25 cellular contexts compared by ENCODE assay signal in genomic region chr19:39416626-39417120, GRCh38. TPM values are rescaled to one million over a fixed set of nuclear protein-coding genes. Genes with fewer than 3 reads are reported as not detected.
DNase-seq lines count a peak whose midpoint lies in the region; ATAC-seq and TF ChIP-seq lines count a peak whose summit lies in the region.
"Had no signal": no experiment of that assay in that cellular context is flagged by ENCODE, and none has a peak within 500 bp of the region (broad histone marks: within the 10 kb centered on the region; RNA-seq: fewer than 3 reads in every experiment).

No MANE protein-coding gene starts in this region.

- no peak overlapping the region for H3K4me2 ChIP-seq in PC-3 (ENCODE audit: low read length)

- peak; percentile 47 for DNase-seq in Right ventricle myocardium inferior (ENCODE audit: missing footprints)
- no peak for DNase-seq in left cardiac atrium
- DNase-seq in MV-4-11 (lab: John Stamatoyannopoulos, UW), result peak; percentile 26
- DNase-seq in esophagus muscularis mucosa (ENCODE audit: extremely low spot score), result no peak
- DNase-seq in sigmoid colon, result no peak
- DNase-seq in mucosa of gallbladder (ENCODE audit: low spot score), result no peak
- DNase-seq in CD8-positive, alpha-beta memory T cell, result no peak
- no peak for DNase-seq in PC-3
- DNase-seq: activated CD4-positive, alpha-beta T cell treated with anti-CD3 and anti-CD28 coated beads for 4 hours; activated naive CD4-positive, alpha-beta T cell; activated T-cell treated with anti-CD3 and anti-CD28 coated beads, Interleukin-2, amount 50 U/mL, for 72 hours; adrenal gland; CD4-positive, CD25-positive, alpha-beta regulatory T cell; effector CD8-positive, alpha-beta T cell; head of caudate nucleus; IMR-90; lower lobe of right lung; NCI-H1105 treated with DMSO at 0.1 percent for 48 hours; NCI-H1930; NCI-H226; nephron progenitor cell; posterior cingulate gyrus; stimulated activated naive CD4-positive, alpha-beta T cell treated with Interleukin-2 at 50 U/mL for 16 hours had no signal

- H3K27me3 Mint-ChIP-seq in CD8-positive, alpha-beta memory T cell, result peaks cover 0 to 5% of the 10 kb centered on the region in 2 donors

- no TSS peak for BruUV-seq in PC-3 (replicated peaks; lab: Mats Ljungman, UMichigan)

- no peaks in the 10 kb centered on the region for H4K20me1 ChIP-seq in PC-3 (ENCODE audit: low read length)

- H3K4me1 ChIP-seq in esophagus muscularis mucosa (peaks cover 18 to 45% (median 40%) of the 10 kb centered on the region in 4 donors), sigmoid colon (peaks cover 0 to 46% (median 35%) of the 10 kb centered on the region in 4 donors), PC-3 (ENCODE audit: insufficient read depth, low read length) (peaks cover 4% of the 10 kb centered on the region; the same call in 1 of the 2 replicates)
- peaks cover 12% of the 10 kb centered on the region for H3K4me1 ChIP-seq in CD8-positive, alpha-beta memory T cell (ENCODE audit: insufficient read depth, low read length)

- H3K79me2 ChIP-seq in PC-3 (ENCODE audit: low read length), result no peaks in the 10 kb centered on the region

- H3K9me3 ChIP-seq in esophagus muscularis mucosa (no peaks in the 10 kb centered on the region), sigmoid colon (no peaks in the 10 kb centered on the region), PC-3 (ENCODE audit: low read length) (no peaks in the 10 kb centered on the region)
- no peaks in the 10 kb centered on the region for H3K9me3 ChIP-seq in CD8-positive, alpha-beta memory T cell (ENCODE audit: low read length)
- H3K9me3 ChIP-seq: adrenal gland, HAP-1, lower lobe of right lung, mucosa of descending colon had no signal

- ATAC-seq in Right ventricle myocardium inferior (no peak), left cardiac atrium (no peak), PC-3 (no peak)
- ATAC-seq: activated T-cell treated with anti-CD3 and anti-CD28 coated beads, Interleukin-2, amount 50 U/mL, for 72 hours; lower lobe of right lung; mucosa of descending colon had no signal

- CTCF ChIA-PET in CD8-positive, alpha-beta memory T cell (lab: Charles Lee), result no interaction called here
- CTCF ChIA-PET in PC-3 (lab: Charles Lee), result interaction anchor here (0.6 kb wide), 1 partner anchor 185 kb away, joined by 10 read pairs; no protein-coding TSS in a partner anchor

- no peak for TF ChIP-seq CTCF in esophagus muscularis mucosa (IDR thresholded peaks at IDR 0.05)
- TF ChIP-seq CTCF in sigmoid colon (IDR thresholded peaks at IDR 0.05), result no peak
- TF ChIP-seq CTCF in PC-3 (conservative IDR thresholded peaks at IDR 0.05; ENCODE audit: low read depth, low read length), result no peak

- peaks cover 16 to 27% (median 21%) of the 10 kb centered on the region in 3 donors for H3K4me1 Mint-ChIP-seq in CD8-positive, alpha-beta memory T cell

- H3K27ac ChIP-seq in esophagus muscularis mucosa (replicated peaks in 1 of 4), result peak overlapping the region in 3 of 4 donors; percentile 28 to 100 (median 99)
- peak overlapping the region; percentile 12 to 100 (median 100) for H3K27ac ChIP-seq in sigmoid colon
- H3K27ac ChIP-seq in CD8-positive, alpha-beta memory T cell (ENCODE audit: low read depth, low read length), result no peak overlapping the region
- no peak overlapping the region for H3K27ac ChIP-seq in PC-3 (ENCODE audit: low read length)
- H3K27ac ChIP-seq: lower lobe of right lung had no signal

- H3K27ac Mint-ChIP-seq in CD8-positive, alpha-beta memory T cell, result peak overlapping the region in 1 of 8 donors; percentile 66
- H3K27ac Mint-ChIP-seq: activated T-cell treated with anti-CD3 and anti-CD28 coated beads, Interleukin-2, amount 50 U/mL, for 72 hours; CD4-positive, CD25-positive, alpha-beta regulatory T cell had no signal

- H3K4me3 Mint-ChIP-seq in CD8-positive, alpha-beta memory T cell, result no peak overlapping the region
- H3K4me3 Mint-ChIP-seq: activated T-cell treated with anti-CD3 and anti-CD28 coated beads, Interleukin-2, amount 50 U/mL, for 72 hours had no signal

- POLR2A ChIA-PET in CD8-positive, alpha-beta memory T cell (lab: Charles Lee), result interaction anchor here (0.6 to 1.4 kb wide), 3 partner anchors 17 to 295 kb away, joined by 3 to 8 read pairs (median 4); partner anchors contain the start of gene RPS16
- POLR2A ChIA-PET in PC-3 (lab: Charles Lee; ENCODE audit: unreplicated experiment), result no interaction called here

- no peak for TF ChIP-seq POLR2A in esophagus muscularis mucosa (IDR thresholded peaks at IDR 0.05; ENCODE audit: low read depth)
- no peak for TF ChIP-seq POLR2A in sigmoid colon (IDR thresholded peaks at IDR 0.05)

- H3K36me3 ChIP-seq in esophagus muscularis mucosa (peaks cover 21 to 62% (median 62%) of the 10 kb centered on the region in 4 donors), sigmoid colon (peaks cover 7 to 55% (median 38%) of the 10 kb centered on the region in 4 donors), PC-3 (ENCODE audit: low read depth, low read length) (no peaks in the 10 kb centered on the region; the same call in 1 of the 2 replicates)
- no peaks in the 10 kb centered on the region for H3K36me3 ChIP-seq in CD8-positive, alpha-beta memory T cell (ENCODE audit: insufficient read depth, low read length)

- peaks cover 0 to 5% (median 0%) of the 10 kb centered on the region in 5 donors for H3K9me3 Mint-ChIP-seq in CD8-positive, alpha-beta memory T cell
- H3K9me3 Mint-ChIP-seq: activated T-cell treated with anti-CD3 and anti-CD28 coated beads, Interleukin-2, amount 50 U/mL, for 72 hours; nephron progenitor cell had no signal

- H3K4me3 ChIP-seq in esophagus muscularis mucosa (no peak overlapping the region), sigmoid colon (no peak overlapping the region), PC-3 (ENCODE audit: low read length) (no peak overlapping the region)
- no peak overlapping the region for H3K4me3 ChIP-seq in CD8-positive, alpha-beta memory T cell (ENCODE audit: low read length)
- H3K4me3 ChIP-seq: adrenal gland, HAP-1, lower lobe of right lung, mucosa of descending colon had no signal

- TF ChIP-seq EP300 in esophagus muscularis mucosa (IDR thresholded peaks at IDR 0.05) (no peak), sigmoid colon (IDR thresholded peaks at IDR 0.05) (no peak)

- intact Hi-C loops in Right ventricle myocardium inferior (cut with DNase I) (no loop called here), left cardiac atrium (cut with DNase I) (loop anchor here in 1 of 2 donors (2.0 kb wide), 1 partner anchor 16 kb away; no protein-coding TSS in a partner anchor), esophagus muscularis mucosa (cut with DNase I) (no loop called here), sigmoid colon (cut with DNase I) (no loop called here), PC-3 (cut with micrococcal nuclease) (no loop called here)

- H3K9me2 ChIP-seq in PC-3 (replicated peaks; ENCODE audit: low read length), result no peaks in the 10 kb centered on the region

- H2AFZ ChIP-seq in PC-3 (ENCODE audit: low read length), result no peak overlapping the region

- no peaks in the 10 kb centered on the region for H3F3A ChIP-seq in PC-3 (ENCODE audit: low read length, unreplicated experiment)

- peaks cover 0 to 49% (median 5%) of the 10 kb centered on the region in 3 donors for H3K36me3 Mint-ChIP-seq in CD8-positive, alpha-beta memory T cell

- H3K27me3 ChIP-seq in esophagus muscularis mucosa, result no peaks in the 10 kb centered on the region
- H3K27me3 ChIP-seq in sigmoid colon, result no peaks in the 10 kb centered on the region
- no peaks in the 10 kb centered on the region for H3K27me3 ChIP-seq in CD8-positive, alpha-beta memory T cell (ENCODE audit: insufficient read depth, low read length, poor library complexity, severe bottlenecking)
- no peaks in the 10 kb centered on the region for H3K27me3 ChIP-seq in PC-3 (ENCODE audit: low read length)
- H3K27me3 ChIP-seq: adrenal gland had no signal

- H3K9ac ChIP-seq in PC-3 (ENCODE audit: low read length), result no peak overlapping the region

- WGBS in esophagus muscularis mucosa, result 73% methylated on average over 12 of the region's 13 CpGs
- WGBS in sigmoid colon, 2 donors, result 62 to 82% methylated on average over 13 of the region's 13 CpGs

RNA-seq across cellular contexts. Expression of gene PLEKHG2, which starts 4.2 kb away (rescaled TPM):
- 10.4 TPM for total RNA-seq in Right ventricle myocardium inferior
- 10 to 100 TPM; 13.7 to 28.0 TPM for total RNA-seq in left cardiac atrium
- total RNA-seq in esophagus muscularis mucosa, result 10 to 100 TPM; 16.7 to 38.4 (median 22.2) TPM
- 10 to 100 TPM in 3 of 4 donors, 1 to 10 TPM in 1; 8.2 to 28.8 (median 12.5) TPM for total RNA-seq in sigmoid colon
- 10 to 100 TPM in 1 of 3 donors, under 1 TPM in 2; 0.60 to 14.9 (median 0.69) TPM for polyA plus RNA-seq in sigmoid colon
- total RNA-seq in mucosa of gallbladder, result 41.8 TPM
- 10 to 100 TPM; 35.2 to 36.4 TPM for total RNA-seq in CD8-positive, alpha-beta memory T cell
- polyA plus RNA-seq in CD8-positive, alpha-beta memory T cell, result 4.0 TPM
- 8.3 and 10.6 TPM in 2 replicates for total RNA-seq in PC-3 (2014; rRNA removed)

RNA-seq across cellular contexts. Expression of gene ZFP36, which starts 10.0 kb away (rescaled TPM):
- total RNA-seq in Right ventricle myocardium inferior (48.7 TPM), left cardiac atrium (100 to 1,000 TPM in 1 of 2 donors, 10 to 100 TPM in 1; 93.5 to 156 TPM), esophagus muscularis mucosa (100 to 1,000 TPM; 135 to 577 (median 196) TPM), sigmoid colon (100 to 1,000 TPM in 3 of 4 donors, 10 to 100 TPM in 1; 78.1 to 320 (median 190) TPM), mucosa of gallbladder (180 TPM), PC-3 (2014; rRNA removed) (32.7 and 68.4 TPM in 2 replicates)
- polyA plus RNA-seq in sigmoid colon, result 100 to 1,000 TPM; 112 to 298 (median 228) TPM
- total RNA-seq in CD8-positive, alpha-beta memory T cell, result 10 to 100 TPM; 32.8 to 36.4 TPM
- 355 TPM for polyA plus RNA-seq in CD8-positive, alpha-beta memory T cell

RNA-seq across cellular contexts. Expression of gene RPS16, which starts 19.1 kb away (rescaled TPM):
- total RNA-seq in Right ventricle myocardium inferior (1,258 TPM), left cardiac atrium (1,000 to 10,000 TPM; 1,273 to 1,597 TPM), esophagus muscularis mucosa (1,000 to 10,000 TPM; 1,316 to 2,441 (median 1,971) TPM), sigmoid colon (1,000 to 10,000 TPM; 1,648 to 4,043 (median 3,423) TPM), mucosa of gallbladder (1,378 TPM), PC-3 (2014; rRNA removed) (294 and 418 TPM in 2 replicates)
- 1,000 to 10,000 TPM; 2,119 to 4,564 (median 2,918) TPM for polyA plus RNA-seq in sigmoid colon
- 1,000 to 10,000 TPM; 2,654 to 2,668 TPM for total RNA-seq in CD8-positive, alpha-beta memory T cell
- 1,795 TPM for polyA plus RNA-seq in CD8-positive, alpha-beta memory T cell

RNA-seq across cellular contexts. Expression of gene MED29, which starts 25.5 kb away (rescaled TPM):
- 21.8 TPM for total RNA-seq in Right ventricle myocardium inferior
- 10 to 100 TPM; 21.3 to 25.1 TPM for total RNA-seq in left cardiac atrium
- 10 to 100 TPM; 24.9 to 58.0 (median 38.3) TPM for total RNA-seq in esophagus muscularis mucosa
- total RNA-seq in sigmoid colon, result 10 to 100 TPM; 25.2 to 44.6 (median 33.7) TPM
- polyA plus RNA-seq in sigmoid colon, result 10 to 100 TPM; 22.8 to 33.5 (median 31.0) TPM
- total RNA-seq in mucosa of gallbladder, result 46.0 TPM
- total RNA-seq in CD8-positive, alpha-beta memory T cell, result 10 to 100 TPM; 39.3 to 39.6 TPM
- 56.8 TPM for polyA plus RNA-seq in CD8-positive, alpha-beta memory T cell
- total RNA-seq in PC-3 (2014; rRNA removed), result 17.0 and 30.1 TPM in 2 replicates

RNA-seq across cellular contexts. Expression of gene PAF1, which starts 25.8 kb away (rescaled TPM):
- total RNA-seq in Right ventricle myocardium inferior (34.5 TPM), left cardiac atrium (10 to 100 TPM; 34.5 to 38.4 TPM), esophagus muscularis mucosa (10 to 100 TPM; 31.6 to 47.2 (median 41.5) TPM), sigmoid colon (10 to 100 TPM; 37.5 to 51.8 (median 43.5) TPM), mucosa of gallbladder (50.5 TPM), PC-3 (2014; rRNA removed) (50.7 and 56.6 TPM in 2 replicates)
- 10 to 100 TPM; 28.2 to 40.5 (median 37.2) TPM for polyA plus RNA-seq in sigmoid colon
- total RNA-seq in CD8-positive, alpha-beta memory T cell, result 10 to 100 TPM; 44.6 to 46.9 TPM
- 50.2 TPM for polyA plus RNA-seq in CD8-positive, alpha-beta memory T cell

Comparison
In these comparisons a context has a peak if more than half of its experiments do, and no peak if none do; other contexts are left out.
1. DNase-seq: peak in Right ventricle myocardium inferior (single experiment) and MV-4-11 (single experiment); none in left cardiac atrium (single experiment), esophagus muscularis mucosa (single experiment), sigmoid colon (single experiment), mucosa of gallbladder (single experiment), CD8-positive, alpha-beta memory T cell (0 of 5) and PC-3 (single experiment).
2. H3K27ac ChIP-seq: peak in esophagus muscularis mucosa (3 of 4) and sigmoid colon (4 of 4); none in CD8-positive, alpha-beta memory T cell (single experiment) and PC-3 (single experiment).